Comparison of ENCODE assay signal across 1 cellular context in the genomic region with DNA sequence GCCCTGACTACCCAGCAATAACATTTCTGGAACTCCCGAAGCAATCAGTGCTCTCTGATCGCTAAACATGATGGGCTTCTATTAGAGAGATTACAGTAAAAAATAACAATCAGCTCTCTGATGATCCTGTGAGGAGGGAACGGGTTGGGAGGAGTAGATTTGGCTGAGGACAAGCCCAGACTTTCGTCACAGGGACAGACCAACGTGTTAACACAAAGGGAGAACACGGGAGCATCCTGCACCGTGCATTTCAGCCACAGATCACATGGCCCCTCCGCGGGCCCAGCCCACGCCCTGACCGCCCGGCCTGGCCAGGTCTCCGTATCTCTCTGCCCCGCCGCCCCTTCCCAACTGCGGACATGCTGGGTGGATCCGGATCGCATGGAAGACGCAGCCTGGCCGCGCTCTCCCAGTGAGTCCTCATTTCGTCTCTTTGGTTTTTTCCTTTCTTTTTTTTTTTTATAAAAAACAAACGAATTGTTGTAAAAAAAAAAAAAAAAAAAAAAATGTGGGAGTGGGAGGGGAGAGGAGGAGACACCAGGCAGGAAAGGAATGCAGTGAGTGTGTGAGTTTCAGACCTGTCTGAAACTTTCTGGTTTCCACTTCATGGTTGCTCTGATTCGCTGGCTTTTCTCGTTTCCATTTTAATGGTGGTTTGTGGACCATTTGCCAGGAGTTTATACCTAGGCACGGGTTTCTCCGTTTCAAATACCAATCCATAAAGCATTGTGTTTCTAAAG.
TF ChIP-seq lines count a peak whose summit lies in the region.

No MANE protein-coding gene starts in this region.

TF ChIP-seq in HepG2, 621 proteins besides CTCF, POLR2A, EP300 and RAD21 (continued from another document and continues in another):
- TF ChIP-seq SKIL (CRISPR knock-in tag; IDR thresholded peaks at IDR 0.05; ENCODE audit: borderline replicate concordance) (no peak), HOXD1 (CRISPR knock-in tag; IDR thresholded peaks at IDR 0.05) (peak; percentile 84; the same call in 1 of the 2 replicates), ZNF615 (CRISPR knock-in tag; IDR thresholded peaks at IDR 0.05; ENCODE audit: borderline replicate concordance) (peak; percentile 92), ZSCAN12 (CRISPR knock-in tag; IDR thresholded peaks at IDR 0.05) (no peak), ZFX (CRISPR knock-in tag; IDR thresholded peaks at IDR 0.05; ENCODE audit: low read depth) (peak; percentile 71; the same call in 1 of the 2 replicates), ZNF768 (CRISPR knock-in tag; IDR thresholded peaks at IDR 0.05) (peak; percentile 68; the same call in 1 of the 2 replicates), SNAPC2 (CRISPR knock-in tag; IDR thresholded peaks at IDR 0.05) (no peak), ISL2 (CRISPR knock-in tag; IDR thresholded peaks at IDR 0.05) (peak; percentile 64; the same call in 1 of the 2 replicates), EZH2 (conservative IDR thresholded peaks at IDR 0.05; ENCODE audit: low read depth, low read length) (no peak), KMT2A (CRISPR knock-in tag; IDR thresholded peaks at IDR 0.05) (peak; percentile 56), LCORL (IDR thresholded peaks at IDR 0.05) (no peak), LCORL (CRISPR knock-in tag; IDR thresholded peaks at IDR 0.05) (no peak), MIER2 (CRISPR knock-in tag; IDR thresholded peaks at IDR 0.05) (no peak), ZSCAN31 (CRISPR knock-in tag; IDR thresholded peaks at IDR 0.05; ENCODE audit: low read depth) (peak; percentile 46; the same call in 1 of the 2 replicates), ZSCAN20 (CRISPR knock-in tag; IDR thresholded peaks at IDR 0.05; ENCODE audit: borderline replicate concordance) (no peak), ETV5 (CRISPR knock-in tag; IDR thresholded peaks at IDR 0.05; ENCODE audit: borderline replicate concordance) (peak; percentile 49; the same call in 1 of the 2 replicates), HNRNPLL (IDR thresholded peaks at IDR 0.05; ENCODE audit: low read depth, low read length, poor library complexity, severe bottlenecking) (peak; percentile 60), NR2F6 (IDR thresholded peaks at IDR 0.05) (no peak), NR2F6 (CRISPR knock-in tag; IDR thresholded peaks at IDR 0.05) (peak; percentile 63; the same call in 1 of the 2 replicates), REST (IDR thresholded peaks at IDR 0.05; ENCODE audit: borderline replicate concordance in 1 of 2, low read depth in 1 of 2, low read length in 2 of 2) (peak in 1 of 2 experiments; percentile 39; a peak in 1 of 4 replicates), KDM1A (CRISPR knock-in tag; IDR thresholded peaks at IDR 0.05) (no peak), ZNF230 (CRISPR knock-in tag; IDR thresholded peaks at IDR 0.05) (0 out of 2 replicates have a peak, but pooled peaks have one; percentile 68), MED13 (CRISPR knock-in tag; IDR thresholded peaks at IDR 0.05) (peak; percentile 41; the same call in 1 of the 2 replicates), KLF9 (CRISPR knock-in tag; IDR thresholded peaks at IDR 0.05; ENCODE audit: low read depth) (no peak), ELF1 (CRISPR knock-in tag; IDR thresholded peaks at IDR 0.05) (0 out of 2 replicates have a peak, but pooled peaks have one; percentile 14), CBX5 (CRISPR knock-in tag; IDR thresholded peaks at IDR 0.05; ENCODE audit: borderline replicate concordance) (peak; percentile 64; the same call in 1 of the 2 replicates), KAT7 (CRISPR knock-in tag; IDR thresholded peaks at IDR 0.05; ENCODE audit: borderline replicate concordance) (no peak; the same call in 1 of the 2 replicates), ZNF160 (CRISPR knock-in tag; IDR thresholded peaks at IDR 0.05) (no peak; the same call in 1 of the 2 replicates), RBAK (CRISPR knock-in tag; IDR thresholded peaks at IDR 0.05) (no peak), NFKB2 (CRISPR knock-in tag; IDR thresholded peaks at IDR 0.05; ENCODE audit: borderline replicate concordance) (peak; percentile 89; the same call in 1 of the 2 replicates), RBM39 (IDR thresholded peaks at IDR 0.05; ENCODE audit: low read depth, low read length, poor library complexity, severe bottlenecking) (peak; percentile 57), ZNF354B (CRISPR knock-in tag; IDR thresholded peaks at IDR 0.05) (no peak), SOX13 (IDR thresholded peaks at IDR 0.05) (peak; percentile 28; the same call in 1 of the 2 replicates), SOX13 (CRISPR knock-in tag; conservative IDR thresholded peaks at IDR 0.05 in 1 of 2, IDR thresholded peaks at IDR 0.05 in 1 of 2) (peak in 1 of 2 experiments; percentile 82; a peak in 2 of 4 replicates), EED (CRISPR knock-in tag; IDR thresholded peaks at IDR 0.05) (peak; percentile 66; the same call in 1 of the 2 replicates), GATAD2A (CRISPR knock-in tag; IDR thresholded peaks at IDR 0.05) (peak; percentile 46), HNF4G (IDR thresholded peaks at IDR 0.05; ENCODE audit: borderline replicate concordance, low read depth, low read length) (peak; percentile 13; the same call in 1 of the 2 replicates), HNF4G (CRISPR knock-in tag; IDR thresholded peaks at IDR 0.05; ENCODE audit: borderline replicate concordance, low read depth) (no peak), HOXA5 (CRISPR knock-in tag; IDR thresholded peaks at IDR 0.05) (0 out of 2 replicates have a peak, but pooled peaks have one; percentile 36)
- TF ChIP-seq, protein P1, sequence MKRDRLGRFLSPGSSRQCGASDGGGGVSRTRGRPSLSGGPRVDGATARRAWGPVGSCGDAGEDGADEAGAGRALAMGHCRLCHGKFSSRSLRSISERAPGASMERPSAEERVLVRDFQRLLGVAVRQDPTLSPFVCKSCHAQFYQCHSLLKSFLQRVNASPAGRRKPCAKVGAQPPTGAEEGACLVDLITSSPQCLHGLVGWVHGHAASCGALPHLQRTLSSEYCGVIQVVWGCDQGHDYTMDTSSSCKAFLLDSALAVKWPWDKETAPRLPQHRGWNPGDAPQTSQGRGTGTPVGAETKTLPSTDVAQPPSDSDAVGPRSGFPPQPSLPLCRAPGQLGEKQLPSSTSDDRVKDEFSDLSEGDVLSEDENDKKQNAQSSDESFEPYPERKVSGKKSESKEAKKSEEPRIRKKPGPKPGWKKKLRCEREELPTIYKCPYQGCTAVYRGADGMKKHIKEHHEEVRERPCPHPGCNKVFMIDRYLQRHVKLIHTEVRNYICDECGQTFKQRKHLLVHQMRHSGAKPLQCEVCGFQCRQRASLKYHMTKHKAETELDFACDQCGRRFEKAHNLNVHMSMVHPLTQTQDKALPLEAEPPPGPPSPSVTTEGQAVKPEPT (CRISPR knock-in tag; IDR thresholded peaks at IDR 0.05; ENCODE audit: low read depth), result peak; percentile 58; the same call in 1 of the 2 replicates
- TF ChIP-seq, protein P2, sequence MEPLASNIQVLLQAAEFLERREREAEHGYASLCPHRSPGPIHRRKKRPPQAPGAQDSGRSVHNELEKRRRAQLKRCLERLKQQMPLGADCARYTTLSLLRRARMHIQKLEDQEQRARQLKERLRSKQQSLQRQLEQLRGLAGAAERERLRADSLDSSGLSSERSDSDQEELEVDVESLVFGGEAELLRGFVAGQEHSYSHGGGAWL (CRISPR knock-in tag; IDR thresholded peaks at IDR 0.05), result peak; percentile 74
- TF ChIP-seq, protein P3, sequence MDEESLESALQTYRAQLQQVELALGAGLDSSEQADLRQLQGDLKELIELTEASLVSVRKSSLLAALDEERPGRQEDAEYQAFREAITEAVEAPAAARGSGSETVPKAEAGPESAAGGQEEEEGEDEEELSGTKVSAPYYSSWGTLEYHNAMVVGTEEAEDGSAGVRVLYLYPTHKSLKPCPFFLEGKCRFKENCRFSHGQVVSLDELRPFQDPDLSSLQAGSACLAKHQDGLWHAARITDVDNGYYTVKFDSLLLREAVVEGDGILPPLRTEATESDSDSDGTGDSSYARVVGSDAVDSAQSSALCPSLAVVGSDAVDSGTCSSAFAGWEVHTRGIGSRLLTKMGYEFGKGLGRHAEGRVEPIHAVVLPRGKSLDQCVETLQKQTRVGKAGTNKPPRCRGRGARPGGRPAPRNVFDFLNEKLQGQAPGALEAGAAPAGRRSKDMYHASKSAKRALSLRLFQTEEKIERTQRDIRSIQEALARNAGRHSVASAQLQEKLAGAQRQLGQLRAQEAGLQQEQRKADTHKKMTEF (CRISPR knock-in tag; IDR thresholded peaks at IDR 0.05), result peak; percentile 76
- TF ChIP-seq, protein P4, sequence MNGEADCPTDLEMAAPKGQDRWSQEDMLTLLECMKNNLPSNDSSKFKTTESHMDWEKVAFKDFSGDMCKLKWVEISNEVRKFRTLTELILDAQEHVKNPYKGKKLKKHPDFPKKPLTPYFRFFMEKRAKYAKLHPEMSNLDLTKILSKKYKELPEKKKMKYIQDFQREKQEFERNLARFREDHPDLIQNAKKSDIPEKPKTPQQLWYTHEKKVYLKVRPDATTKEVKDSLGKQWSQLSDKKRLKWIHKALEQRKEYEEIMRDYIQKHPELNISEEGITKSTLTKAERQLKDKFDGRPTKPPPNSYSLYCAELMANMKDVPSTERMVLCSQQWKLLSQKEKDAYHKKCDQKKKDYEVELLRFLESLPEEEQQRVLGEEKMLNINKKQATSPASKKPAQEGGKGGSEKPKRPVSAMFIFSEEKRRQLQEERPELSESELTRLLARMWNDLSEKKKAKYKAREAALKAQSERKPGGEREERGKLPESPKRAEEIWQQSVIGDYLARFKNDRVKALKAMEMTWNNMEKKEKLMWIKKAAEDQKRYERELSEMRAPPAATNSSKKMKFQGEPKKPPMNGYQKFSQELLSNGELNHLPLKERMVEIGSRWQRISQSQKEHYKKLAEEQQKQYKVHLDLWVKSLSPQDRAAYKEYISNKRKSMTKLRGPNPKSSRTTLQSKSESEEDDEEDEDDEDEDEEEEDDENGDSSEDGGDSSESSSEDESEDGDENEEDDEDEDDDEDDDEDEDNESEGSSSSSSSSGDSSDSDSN (CRISPR knock-in tag; IDR thresholded peaks at IDR 0.05), result peak; percentile 88
- TF ChIP-seq, protein P5, sequence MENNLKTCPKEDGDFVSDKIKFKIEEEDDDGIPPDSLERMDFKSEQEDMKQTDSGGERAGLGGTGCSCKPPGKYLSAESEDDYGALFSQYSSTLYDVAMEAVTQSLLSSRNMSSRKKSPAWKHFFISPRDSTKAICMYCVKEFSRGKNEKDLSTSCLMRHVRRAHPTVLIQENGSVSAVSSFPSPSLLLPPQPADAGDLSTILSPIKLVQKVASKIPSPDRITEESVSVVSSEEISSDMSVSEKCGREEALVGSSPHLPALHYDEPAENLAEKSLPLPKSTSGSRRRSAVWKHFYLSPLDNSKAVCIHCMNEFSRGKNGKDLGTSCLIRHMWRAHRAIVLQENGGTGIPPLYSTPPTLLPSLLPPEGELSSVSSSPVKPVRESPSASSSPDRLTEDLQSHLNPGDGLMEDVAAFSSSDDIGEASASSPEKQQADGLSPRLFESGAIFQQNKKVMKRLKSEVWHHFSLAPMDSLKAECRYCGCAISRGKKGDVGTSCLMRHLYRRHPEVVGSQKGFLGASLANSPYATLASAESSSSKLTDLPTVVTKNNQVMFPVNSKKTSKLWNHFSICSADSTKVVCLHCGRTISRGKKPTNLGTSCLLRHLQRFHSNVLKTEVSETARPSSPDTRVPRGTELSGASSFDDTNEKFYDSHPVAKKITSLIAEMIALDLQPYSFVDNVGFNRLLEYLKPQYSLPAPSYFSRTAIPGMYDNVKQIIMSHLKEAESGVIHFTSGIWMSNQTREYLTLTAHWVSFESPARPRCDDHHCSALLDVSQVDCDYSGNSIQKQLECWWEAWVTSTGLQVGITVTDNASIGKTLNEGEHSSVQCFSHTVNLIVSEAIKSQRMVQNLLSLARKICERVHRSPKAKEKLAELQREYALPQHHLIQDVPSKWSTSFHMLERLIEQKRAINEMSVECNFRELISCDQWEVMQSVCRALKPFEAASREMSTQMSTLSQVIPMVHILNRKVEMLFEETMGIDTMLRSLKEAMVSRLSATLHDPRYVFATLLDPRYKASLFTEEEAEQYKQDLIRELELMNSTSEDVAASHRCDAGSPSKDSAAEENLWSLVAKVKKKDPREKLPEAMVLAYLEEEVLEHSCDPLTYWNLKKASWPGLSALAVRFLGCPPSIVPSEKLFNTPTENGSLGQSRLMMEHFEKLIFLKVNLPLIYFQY (CRISPR knock-in tag; IDR thresholded peaks at IDR 0.05; ENCODE audit: borderline replicate concordance), result no peak
